Comparison of ENCODE assay signal across 1 cellular context in genomic region chr21:45478115-45478801, GRCh38.
TF ChIP-seq lines count a peak whose summit lies in the region.

No MANE protein-coding gene starts in this region.

TF ChIP-seq in K562, 482 proteins besides CTCF, POLR2A, EP300 and RAD21 (continued from another document and continues in another):
- TF ChIP-seq CBX3 (IDR thresholded peaks at IDR 0.05; ENCODE audit: borderline replicate concordance in 1 of 2, low read length in 2 of 2) (peak in 1 of 2 experiments; percentile 33; a peak in 1 of 3 replicates), CBX2 (IDR thresholded peaks at IDR 0.05; ENCODE audit: insufficient read depth, low read length, poor library complexity, severe bottlenecking) (no peak), NR1H2 (CRISPR knock-in tag; IDR thresholded peaks at IDR 0.05) (no peak), GATAD2B (IDR thresholded peaks at IDR 0.05; ENCODE audit: borderline replicate concordance) (no peak; the same call in 1 of the 2 replicates), FUS (optimal IDR thresholded peaks at IDR 0.05; ENCODE audit: low read depth, low read length) (no peak), SFPQ (IDR thresholded peaks at IDR 0.05; ENCODE audit: low read depth, low read length) (no peak), NRF1 (conservative IDR thresholded peaks at IDR 0.05 in 1 of 2, IDR thresholded peaks at IDR 0.05 in 1 of 2) (peak; percentile 24 to 49; a peak in 2 of 4 replicates), ZNF644 (tag; IDR thresholded peaks at IDR 0.05; ENCODE audit: low read depth) (no peak), ZNF263 (CRISPR knock-in tag; IDR thresholded peaks at IDR 0.05; ENCODE audit: borderline replicate concordance) (no peak), ATF2 (CRISPR knock-in tag; IDR thresholded peaks at IDR 0.05) (no peak), RBM17 (IDR thresholded peaks at IDR 0.05; ENCODE audit: borderline replicate concordance, low read depth, low read length) (no peak), ZNF408 (CRISPR knock-in tag; IDR thresholded peaks at IDR 0.05; ENCODE audit: low read depth) (no peak), NELFE (IDR thresholded peaks at IDR 0.05; ENCODE audit: insufficient read depth, insufficient read length) (no peak), ZFP91 (CRISPR knock-in tag; IDR thresholded peaks at IDR 0.05) (no peak), NR3C1 (CRISPR knock-in tag; IDR thresholded peaks at IDR 0.05) (no peak), ZNF143 (CRISPR knock-in tag; IDR thresholded peaks at IDR 0.05) (no peak), L3MBTL2 (IDR thresholded peaks at IDR 0.05) (peak; percentile 92), MAZ (CRISPR knock-in tag; conservative IDR thresholded peaks at IDR 0.05 in 1 of 2, IDR thresholded peaks at IDR 0.05 in 1 of 2) (no peak; a peak in 2 of 4 replicates), SMARCE1 (IDR thresholded peaks at IDR 0.05) (0 out of 2 replicates have a peak, but pooled peaks have one; percentile 35), CREB3 (tag; conservative IDR thresholded peaks at IDR 0.05; ENCODE audit: low read depth) (no peak; the same call in 1 of the 2 replicates), IRF2 (CRISPR knock-in tag; IDR thresholded peaks at IDR 0.05) (no peak), CLOCK (CRISPR knock-in tag; IDR thresholded peaks at IDR 0.05; ENCODE audit: borderline replicate concordance) (no peak), FOS (IDR thresholded peaks at IDR 0.05; ENCODE audit: extremely low read depth, insufficient read length) (no peak), VEZF1 (CRISPR knock-in tag; IDR thresholded peaks at IDR 0.05) (peak; percentile 43), ZNF24 (IDR thresholded peaks at IDR 0.05) (no peak), SMC3 (conservative IDR thresholded peaks at IDR 0.05; ENCODE audit: insufficient read depth, low read depth, low read length) (peak; percentile 72), TBP (optimal IDR thresholded peaks at IDR 0.05; ENCODE audit: low read depth, low read length) (no peak)
- TF ChIP-seq, protein P1, sequence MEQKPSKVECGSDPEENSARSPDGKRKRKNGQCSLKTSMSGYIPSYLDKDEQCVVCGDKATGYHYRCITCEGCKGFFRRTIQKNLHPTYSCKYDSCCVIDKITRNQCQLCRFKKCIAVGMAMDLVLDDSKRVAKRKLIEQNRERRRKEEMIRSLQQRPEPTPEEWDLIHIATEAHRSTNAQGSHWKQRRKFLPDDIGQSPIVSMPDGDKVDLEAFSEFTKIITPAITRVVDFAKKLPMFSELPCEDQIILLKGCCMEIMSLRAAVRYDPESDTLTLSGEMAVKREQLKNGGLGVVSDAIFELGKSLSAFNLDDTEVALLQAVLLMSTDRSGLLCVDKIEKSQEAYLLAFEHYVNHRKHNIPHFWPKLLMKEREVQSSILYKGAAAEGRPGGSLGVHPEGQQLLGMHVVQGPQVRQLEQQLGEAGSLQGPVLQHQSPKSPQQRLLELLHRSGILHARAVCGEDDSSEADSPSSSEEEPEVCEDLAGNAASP (IDR thresholded peaks at IDR 0.05), result no peak
- TF ChIP-seq, protein P2, sequence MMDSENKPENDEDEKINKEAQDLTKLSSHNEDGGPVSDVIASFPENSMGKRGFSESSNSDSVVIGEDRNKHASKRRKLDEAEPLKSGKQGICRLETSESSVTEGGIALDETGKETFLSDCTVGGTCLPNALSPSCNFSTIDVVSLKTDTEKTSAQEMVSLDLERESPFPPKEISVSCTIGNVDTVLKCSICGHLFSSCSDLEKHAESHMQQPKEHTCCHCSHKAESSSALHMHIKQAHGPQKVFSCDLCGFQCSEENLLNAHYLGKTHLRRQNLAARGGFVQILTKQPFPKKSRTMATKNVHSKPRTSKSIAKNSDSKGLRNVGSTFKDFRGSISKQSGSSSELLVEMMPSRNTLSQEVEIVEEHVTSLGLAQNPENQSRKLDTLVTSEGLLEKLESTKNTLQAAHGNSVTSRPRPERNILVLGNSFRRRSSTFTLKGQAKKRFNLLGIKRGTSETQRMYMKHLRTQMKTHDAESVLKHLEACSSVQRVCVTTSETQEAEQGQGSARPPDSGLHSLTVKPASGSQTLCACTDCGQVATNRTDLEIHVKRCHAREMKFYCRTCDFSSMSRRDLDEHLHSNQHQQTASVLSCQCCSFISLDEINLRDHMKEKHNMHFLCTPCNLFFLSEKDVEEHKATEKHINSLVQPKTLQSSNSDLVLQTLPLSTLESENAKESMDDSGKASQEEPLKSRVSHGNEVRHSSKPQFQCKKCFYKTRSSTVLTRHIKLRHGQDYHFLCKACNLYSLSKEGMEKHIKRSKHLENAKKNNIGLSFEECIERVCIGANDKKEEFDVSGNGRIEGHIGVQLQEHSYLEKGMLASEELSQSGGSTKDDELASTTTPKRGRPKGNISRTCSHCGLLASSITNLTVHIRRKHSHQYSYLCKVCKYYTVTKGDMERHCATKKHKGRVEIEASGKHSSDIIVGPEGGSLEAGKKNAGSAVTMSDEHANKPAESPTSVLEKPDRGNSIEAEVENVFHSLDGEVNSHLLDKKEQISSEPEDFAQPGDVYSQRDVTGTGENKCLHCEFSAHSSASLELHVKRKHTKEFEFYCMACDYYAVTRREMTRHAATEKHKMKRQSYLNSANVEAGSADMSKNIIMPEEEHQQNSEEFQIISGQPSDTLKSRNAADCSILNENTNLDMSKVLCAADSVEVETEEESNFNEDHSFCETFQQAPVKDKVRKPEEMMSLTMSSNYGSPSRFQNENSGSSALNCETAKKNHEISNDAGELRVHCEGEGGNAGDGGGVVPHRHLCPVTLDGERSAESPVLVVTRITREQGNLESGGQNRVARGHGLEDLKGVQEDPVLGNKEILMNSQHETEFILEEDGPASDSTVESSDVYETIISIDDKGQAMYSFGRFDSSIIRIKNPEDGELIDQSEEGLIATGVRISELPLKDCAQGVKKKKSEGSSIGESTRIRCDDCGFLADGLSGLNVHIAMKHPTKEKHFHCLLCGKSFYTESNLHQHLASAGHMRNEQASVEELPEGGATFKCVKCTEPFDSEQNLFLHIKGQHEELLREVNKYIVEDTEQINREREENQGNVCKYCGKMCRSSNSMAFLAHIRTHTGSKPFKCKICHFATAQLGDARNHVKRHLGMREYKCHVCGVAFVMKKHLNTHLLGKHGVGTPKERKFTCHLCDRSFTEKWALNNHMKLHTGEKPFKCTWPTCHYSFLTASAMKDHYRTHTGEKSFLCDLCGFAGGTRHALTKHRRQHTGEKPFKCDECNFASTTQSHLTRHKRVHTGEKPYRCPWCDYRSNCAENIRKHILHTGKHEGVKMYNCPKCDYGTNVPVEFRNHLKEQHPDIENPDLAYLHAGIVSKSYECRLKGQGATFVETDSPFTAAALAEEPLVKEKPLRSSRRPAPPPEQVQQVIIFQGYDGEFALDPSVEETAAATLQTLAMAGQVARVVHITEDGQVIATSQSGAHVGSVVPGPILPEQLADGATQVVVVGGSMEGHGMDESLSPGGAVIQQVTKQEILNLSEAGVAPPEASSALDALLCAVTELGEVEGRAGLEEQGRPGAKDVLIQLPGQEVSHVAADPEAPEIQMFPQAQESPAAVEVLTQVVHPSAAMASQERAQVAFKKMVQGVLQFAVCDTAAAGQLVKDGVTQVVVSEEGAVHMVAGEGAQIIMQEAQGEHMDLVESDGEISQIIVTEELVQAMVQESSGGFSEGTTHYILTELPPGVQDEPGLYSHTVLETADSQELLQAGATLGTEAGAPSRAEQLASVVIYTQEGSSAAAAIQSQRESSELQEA (IDR thresholded peaks at IDR 0.05; ENCODE audit: low read depth), result peak; percentile 76
- TF ChIP-seq, protein P3, sequence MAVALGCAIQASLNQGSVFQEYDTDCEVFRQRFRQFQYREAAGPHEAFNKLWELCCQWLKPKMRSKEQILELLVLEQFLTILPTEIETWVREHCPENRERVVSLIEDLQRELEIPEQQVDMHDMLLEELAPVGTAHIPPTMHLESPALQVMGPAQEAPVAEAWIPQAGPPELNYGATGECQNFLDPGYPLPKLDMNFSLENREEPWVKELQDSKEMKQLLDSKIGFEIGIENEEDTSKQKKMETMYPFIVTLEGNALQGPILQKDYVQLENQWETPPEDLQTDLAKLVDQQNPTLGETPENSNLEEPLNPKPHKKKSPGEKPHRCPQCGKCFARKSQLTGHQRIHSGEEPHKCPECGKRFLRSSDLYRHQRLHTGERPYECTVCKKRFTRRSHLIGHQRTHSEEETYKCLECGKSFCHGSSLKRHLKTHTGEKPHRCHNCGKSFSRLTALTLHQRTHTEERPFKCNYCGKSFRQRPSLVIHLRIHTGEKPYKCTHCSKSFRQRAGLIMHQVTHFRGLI (CRISPR knock-in tag; IDR thresholded peaks at IDR 0.05), result no peak
- TF ChIP-seq, protein P4, sequence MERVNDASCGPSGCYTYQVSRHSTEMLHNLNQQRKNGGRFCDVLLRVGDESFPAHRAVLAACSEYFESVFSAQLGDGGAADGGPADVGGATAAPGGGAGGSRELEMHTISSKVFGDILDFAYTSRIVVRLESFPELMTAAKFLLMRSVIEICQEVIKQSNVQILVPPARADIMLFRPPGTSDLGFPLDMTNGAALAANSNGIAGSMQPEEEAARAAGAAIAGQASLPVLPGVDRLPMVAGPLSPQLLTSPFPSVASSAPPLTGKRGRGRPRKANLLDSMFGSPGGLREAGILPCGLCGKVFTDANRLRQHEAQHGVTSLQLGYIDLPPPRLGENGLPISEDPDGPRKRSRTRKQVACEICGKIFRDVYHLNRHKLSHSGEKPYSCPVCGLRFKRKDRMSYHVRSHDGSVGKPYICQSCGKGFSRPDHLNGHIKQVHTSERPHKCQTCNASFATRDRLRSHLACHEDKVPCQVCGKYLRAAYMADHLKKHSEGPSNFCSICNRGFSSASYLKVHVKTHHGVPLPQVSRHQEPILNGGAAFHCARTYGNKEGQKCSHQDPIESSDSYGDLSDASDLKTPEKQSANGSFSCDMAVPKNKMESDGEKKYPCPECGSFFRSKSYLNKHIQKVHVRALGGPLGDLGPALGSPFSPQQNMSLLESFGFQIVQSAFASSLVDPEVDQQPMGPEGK (CRISPR knock-in tag; IDR thresholded peaks at IDR 0.05; ENCODE audit: borderline replicate concordance), result no peak
